In the genomic region with DNA sequence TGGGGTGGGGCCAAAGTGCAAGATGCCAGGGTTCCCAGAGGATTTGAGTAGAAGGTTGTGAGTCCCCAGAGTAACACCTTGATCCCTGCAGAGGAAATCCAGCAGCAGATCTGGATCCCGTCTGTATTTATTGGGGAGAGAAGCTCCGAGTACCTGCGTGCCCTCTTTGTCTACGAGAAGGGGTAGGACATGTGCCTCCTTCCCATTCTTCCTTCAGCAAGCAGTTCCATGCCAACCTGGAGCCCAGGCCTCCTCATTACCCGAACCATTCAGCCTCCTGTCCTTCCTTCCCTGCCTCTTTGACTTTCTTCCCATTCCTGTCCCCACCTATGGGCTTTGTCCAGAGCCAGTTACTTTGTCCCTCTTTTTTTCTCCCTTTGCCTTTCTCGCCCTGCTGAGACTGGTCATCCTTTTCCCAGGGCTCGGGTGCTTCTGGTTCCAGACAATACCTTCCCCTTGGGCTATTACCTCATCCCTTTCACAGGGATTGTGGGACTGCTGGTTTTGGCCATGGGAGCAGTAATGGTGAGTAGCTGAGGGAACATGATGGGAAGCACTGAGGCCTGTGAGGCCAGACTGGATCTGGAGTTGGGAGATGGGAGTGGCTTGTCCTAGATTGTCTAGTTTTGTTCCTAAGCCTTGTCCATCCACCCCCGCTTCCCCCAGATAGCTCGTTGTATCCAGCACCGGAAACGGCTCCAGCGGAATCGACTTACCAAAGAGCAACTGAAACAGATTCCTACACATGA, we compare ENCODE assay signal across 10 cellular contexts. TPM values are rescaled to one million over a fixed set of nuclear protein-coding genes. Genes with fewer than 3 reads are reported as not detected.
DNase-seq lines count a peak whose midpoint lies in the region; ATAC-seq and TF ChIP-seq lines count a peak whose summit lies in the region.
"Had no signal": no experiment of that assay in that cellular context is flagged by ENCODE, and none has a peak within 500 bp of the region (broad histone marks: within the 10 kb centered on the region; RNA-seq: fewer than 3 reads in every experiment).

No MANE protein-coding gene starts in this region.

- intact Hi-C loops in Calu3 (cut with micrococcal nuclease; ENCODE audit: unreplicated experiment), result no loop called here
- intact Hi-C loops in dendritic cell treated with granulocyte-macrophage colony-stimulating factor and Interleukin-4, amounts not matched to agents 40 ng/mL and 50 ng/mL, for 4 days (cut with micrococcal nuclease), result no loop called here
- intact Hi-C loops in psoas muscle (cut with DNase I), result loop anchor here (5.0 kb wide), 3 partner anchors 36 to 54 kb away; a partner anchor contains a TSS

- H3K9me3 Mint-ChIP-seq in Calu3 (ENCODE audit: low read depth, unreplicated experiment), result no peaks in the 10 kb centered on the region
- no peaks in the 10 kb centered on the region for H3K9me3 Mint-ChIP-seq in dendritic cell treated with granulocyte-macrophage colony-stimulating factor and Interleukin-4, amounts not matched to agents 40 ng/mL and 50 ng/mL, for 4 days

- H3K36me3 Mint-ChIP-seq in Calu3 (ENCODE audit: insufficient read depth, unreplicated experiment), result peaks cover 85% of the 10 kb centered on the region
- H3K36me3 Mint-ChIP-seq in dendritic cell treated with granulocyte-macrophage colony-stimulating factor and Interleukin-4, amounts not matched to agents 40 ng/mL and 50 ng/mL, for 4 days (ENCODE audit: low read depth), result peaks cover 99% of the 10 kb centered on the region

- H3K9ac ChIP-seq in Loucy (ENCODE audit: low read depth, low read length, poor library complexity, severe bottlenecking), result peak overlapping the region; percentile 99

- ATAC-seq in psoas muscle (no peak), GM19035 (IDR thresholded peaks at IDR 0.05; ENCODE audit: unreplicated experiment) (no peak), GM18870 (IDR thresholded peaks at IDR 0.05; ENCODE audit: unreplicated experiment) (no peak), GM21528 (IDR thresholded peaks at IDR 0.05; ENCODE audit: low FRiP score, unreplicated experiment) (no peak)

- DNase-seq in Calu3 (no peak), psoas muscle (no peak), NCI-H524 (lab: John Stamatoyannopoulos, UW) (no peak)
- DNase-seq: NCI-H1105 treated with DMSO at 0.1 percent for 48 hours, nucleus accumbens had no signal

- H3K27me3 Mint-ChIP-seq in Calu3 (ENCODE audit: unreplicated experiment), result no peaks in the 10 kb centered on the region
- H3K27me3 Mint-ChIP-seq in dendritic cell treated with granulocyte-macrophage colony-stimulating factor and Interleukin-4, amounts not matched to agents 40 ng/mL and 50 ng/mL, for 4 days, result no peaks in the 10 kb centered on the region

- H3K4me3 ChIP-seq in Loucy (ENCODE audit: low read length, poor library complexity, severe bottlenecking) (peak overlapping the region; percentile 90), psoas muscle (no peak overlapping the region)

- H3K9me2 ChIP-seq in Loucy (replicated peaks; ENCODE audit: low read depth, low read length), result no peaks in the 10 kb centered on the region

- H3K79me2 ChIP-seq in Loucy (ENCODE audit: insufficient read depth, low read length), result peaks cover 91% of the 10 kb centered on the region

- peak overlapping the region; percentile 96 for H3K4me2 ChIP-seq in Loucy (ENCODE audit: low read depth, low read length, poor library complexity, severe bottlenecking)

- H4K20me1 ChIP-seq in Loucy (ENCODE audit: insufficient read depth, low read length, poor library complexity, severe bottlenecking), result peaks cover 75% of the 10 kb centered on the region

- H3K4me1 ChIP-seq in Loucy (ENCODE audit: insufficient read depth, low read length, poor library complexity, severe bottlenecking) (peaks cover 58% of the 10 kb centered on the region), psoas muscle (peaks cover 45% of the 10 kb centered on the region)

- peaks cover 38% of the 10 kb centered on the region for H3F3A ChIP-seq in Loucy (ENCODE audit: low read depth)

- H3K9me3 ChIP-seq in Loucy (ENCODE audit: insufficient read depth, low read depth, low read length) (no peaks in the 10 kb centered on the region), psoas muscle (no peaks in the 10 kb centered on the region)

- peaks cover 31% of the 10 kb centered on the region for H3K4me1 Mint-ChIP-seq in Calu3 (ENCODE audit: low read depth, unreplicated experiment)
- H3K4me1 Mint-ChIP-seq in dendritic cell treated with granulocyte-macrophage colony-stimulating factor and Interleukin-4, amounts not matched to agents 40 ng/mL and 50 ng/mL, for 4 days (ENCODE audit: low read depth), result peaks cover 77% of the 10 kb centered on the region

- TF ChIP-seq CTCF in Calu3 (IDR thresholded peaks at IDR 0.05; ENCODE audit: unreplicated experiment) (no peak), Loucy (conservative IDR thresholded peaks at IDR 0.05; ENCODE audit: low read length) (no peak), psoas muscle (IDR thresholded peaks at IDR 0.05) (no peak)

- H3K27ac Mint-ChIP-seq in Calu3 (ENCODE audit: unreplicated experiment), result peak overlapping the region; percentile 60
- peak overlapping the region; percentile 90 for H3K27ac Mint-ChIP-seq in dendritic cell treated with granulocyte-macrophage colony-stimulating factor and Interleukin-4, amounts not matched to agents 40 ng/mL and 50 ng/mL, for 4 days

- peak overlapping the region; percentile 41 for H3K27ac ChIP-seq in psoas muscle

- H3K36me3 ChIP-seq in Loucy (ENCODE audit: insufficient read depth, low read length) (peaks cover 47% of the 10 kb centered on the region), psoas muscle (ENCODE audit: insufficient read depth in 1 of 2, low read depth in 1 of 2) (peaks cover 0 to 57% of the 10 kb centered on the region in 2 donors)

- H2AFZ ChIP-seq in Loucy (ENCODE audit: low read length), result no peak overlapping the region

- CTCF ChIA-PET in Calu3 (lab: Charles Lee), result no interaction called here

- H3K4me3 Mint-ChIP-seq in Calu3 (ENCODE audit: low read depth, unreplicated experiment), result no peak overlapping the region
- peak overlapping the region; percentile 21 for H3K4me3 Mint-ChIP-seq in dendritic cell treated with granulocyte-macrophage colony-stimulating factor and Interleukin-4, amounts not matched to agents 40 ng/mL and 50 ng/mL, for 4 days

- WGBS in psoas muscle, 3 donors, result 65 to 69% (median 66%) methylated on average over 13 of the region's 13 CpGs

- peaks cover 11% of the 10 kb centered on the region for H3K27me3 ChIP-seq in Loucy (ENCODE audit: insufficient read depth, low read length, poor library complexity, severe bottlenecking)
- no peaks in the 10 kb centered on the region for H3K27me3 ChIP-seq in psoas muscle (ENCODE audit: insufficient read depth in 3 of 3, low read length in 2 of 3)

- BruUV-seq in Calu3 (replicated peaks; lab: Mats Ljungman, UMichigan), result no TSS peak

RNA-seq across cellular contexts. Expression of a gene that starts 2.9 kb away (rescaled TPM):
- total RNA-seq in Calu3 (2022) (65.2 and 77.0 TPM in 2 replicates), psoas muscle (10 to 100 TPM; 85.1 to 96.3 (median 87.3) TPM)
- 100 to 1,000 TPM in 1 of 3 donors, 10 to 100 TPM in 2; 85.7 to 151 (median 100.0) TPM for polyA plus RNA-seq in psoas muscle

RNA-seq across cellular contexts. Expression of a gene that starts 3.1 kb away (rescaled TPM):
- total RNA-seq in Calu3 (2022) (37.7 and 38.4 TPM in 2 replicates), psoas muscle (100 to 1,000 TPM in 3 of 4 donors, 10 to 100 TPM in 1; 97.1 to 225 (median 143) TPM)
- polyA plus RNA-seq in psoas muscle, result 100 to 1,000 TPM; 125 to 163 (median 128) TPM

RNA-seq across cellular contexts. Expression of a gene that starts 5.4 kb away (rescaled TPM):
- 580 and 605 TPM in 2 replicates for total RNA-seq in Calu3 (2022)
- 100 to 1,000 TPM; 149 to 253 (median 205) TPM for total RNA-seq in psoas muscle
- polyA plus RNA-seq in psoas muscle, result 1,000 to 10,000 TPM in 1 of 3 donors, 100 to 1,000 TPM in 2; 220 to 1,518 (median 312) TPM

RNA-seq across cellular contexts. Expression of a gene that starts 8.0 kb away (rescaled TPM):
- 12.3 and 12.9 TPM in 2 replicates for total RNA-seq in Calu3 (2022)
- total RNA-seq in psoas muscle, result 1,000 to 10,000 TPM; 2,251 to 3,238 (median 2,533) TPM
- polyA plus RNA-seq in psoas muscle, result 1,000 to 10,000 TPM; 1,126 to 5,696 (median 4,322) TPM

RNA-seq across cellular contexts. Expression of a gene that starts 10.9 kb away (rescaled TPM):
- total RNA-seq in Calu3 (2022) (not detected in 2 replicates), psoas muscle (under 1 TPM in 1 of 4 donors, not detected in 3; 0.10 TPM)
- polyA plus RNA-seq in psoas muscle, result under 1 TPM in 2 of 3 donors, not detected in 1; 0.04 to 0.05 TPM

Comparison
In these comparisons a context has a peak if more than half of its experiments do, and no peak if none do; other contexts are left out.
1. intact Hi-C loops: an anchor here in psoas muscle (5.0 kb wide); none called in Calu3 and dendritic cell treated with granulocyte-macrophage colony-stimulating factor and Interleukin-4, amounts not matched to agents 40 ng/mL and 50 ng/mL, for 4 days.